8 cellular contexts compared by ENCODE assay signal in genomic region chr5:150129813-150130492, GRCh38. TPM values are rescaled to one million over a fixed set of nuclear protein-coding genes. Genes with fewer than 3 reads are reported as not detected.
A peak's percentile ranks its signal among the peaks of the same experiment; 100 is the strongest.
DNase-seq lines count a peak whose midpoint lies in the region; ATAC-seq and TF ChIP-seq lines count a peak whose summit lies in the region.

No MANE protein-coding gene starts in this region.

- H3K27ac ChIP-seq in ascending aorta, result peak overlapping the region; percentile 98 to 99

- peak; percentile 92 to 96 (median 95) for TF ChIP-seq CTCF in ascending aorta (IDR thresholded peaks at IDR 0.05)

- no peak overlapping the region for H3K4me3 ChIP-seq in ascending aorta

- no peaks in the 10 kb centered on the region for H3K27me3 ChIP-seq in ascending aorta

- DNase-seq in NCI-H524 (lab: John Stamatoyannopoulos, UW) (peak; percentile 8 to 24), NCI-H524 treated with DMSO at 0.1 percent for 48 hours (lab: John Stamatoyannopoulos, UW) (no peak), HK-2 (ENCODE audit: unreplicated experiment) (peak; percentile 65), SK-N-DZ (ENCODE audit: low spot score) (peak; percentile 55), ascending aorta (ENCODE audit: low spot score in 2 of 2) (peak in 1 of 2 donors; percentile 86), hepatic stellate cell (ENCODE audit: low spot score) (peak; percentile 86), sciatic nerve (ENCODE audit: low spot score) (peak; percentile 88)

- ATAC-seq in sciatic nerve (peak; percentile 84), GM18519 (IDR thresholded peaks at IDR 0.05; ENCODE audit: low FRiP score, unreplicated experiment) (no peak)

- intact Hi-C loops in ascending aorta (cut with DNase I), result loop anchor here (1.0 to 10.0 kb wide), 4 partner anchors 31 to 1545 kb away; no protein-coding TSS in a partner anchor
- intact Hi-C loops in sciatic nerve (cut with DNase I), result loop anchor here (2.0 to 10.0 kb wide), 2 partner anchors 87 to 225 kb away; partner anchors contain the start of gene TCOF1

- peaks cover 16 to 47% of the 10 kb centered on the region in 2 donors for H3K4me1 ChIP-seq in ascending aorta

- H3K36me3 ChIP-seq in ascending aorta, result peaks cover 70 to 95% of the 10 kb centered on the region in 2 donors

- H3K9me3 ChIP-seq in ascending aorta, result no peaks in the 10 kb centered on the region

RNA-seq across cellular contexts. Expression of gene PDGFRB, which starts 25.7 kb away (rescaled TPM):
- polyA plus RNA-seq in SK-N-DZ (2014; cell fraction: cytosol; rRNA removed), result 9.7 and 10.5 TPM in 2 replicates
- polyA plus RNA-seq in SK-N-DZ (2014; cell fraction: nucleus; rRNA removed), result 13.0 and 23.0 TPM in 2 replicates
- total RNA-seq in ascending aorta (341 TPM), sciatic nerve (215 TPM)

RNA-seq across cellular contexts. Expression of gene CDX1, which starts 36.6 kb away (rescaled TPM):
- not detected in 2 replicates for polyA plus RNA-seq in SK-N-DZ (2014; cell fraction: cytosol; rRNA removed)
- polyA plus RNA-seq in SK-N-DZ (2014; cell fraction: nucleus; rRNA removed), result 0.12 TPM in 1 of 2 replicates, not detected in the other
- not detected for total RNA-seq in ascending aorta
- not detected for total RNA-seq in sciatic nerve

RNA-seq across cellular contexts. Expression of gene CSF1R, which starts 43.6 kb away (rescaled TPM):
- not detected in 2 replicates for polyA plus RNA-seq in SK-N-DZ (2014; cell fraction: cytosol; rRNA removed)
- not detected in 2 replicates for polyA plus RNA-seq in SK-N-DZ (2014; cell fraction: nucleus; rRNA removed)
- total RNA-seq in ascending aorta, result 70.9 TPM
- total RNA-seq in sciatic nerve, result 74.8 TPM

RNA-seq across cellular contexts. Expression of gene SLC6A7, which starts 59.9 kb away (rescaled TPM):
- polyA plus RNA-seq in SK-N-DZ (2014; cell fraction: cytosol; rRNA removed), result not detected in 2 replicates
- polyA plus RNA-seq in SK-N-DZ (2014; cell fraction: nucleus; rRNA removed), result not detected in 2 replicates
- total RNA-seq in ascending aorta (not detected), sciatic nerve (not detected)
